Comparison of ENCODE assay signal across 1 cellular context in the genomic region with DNA sequence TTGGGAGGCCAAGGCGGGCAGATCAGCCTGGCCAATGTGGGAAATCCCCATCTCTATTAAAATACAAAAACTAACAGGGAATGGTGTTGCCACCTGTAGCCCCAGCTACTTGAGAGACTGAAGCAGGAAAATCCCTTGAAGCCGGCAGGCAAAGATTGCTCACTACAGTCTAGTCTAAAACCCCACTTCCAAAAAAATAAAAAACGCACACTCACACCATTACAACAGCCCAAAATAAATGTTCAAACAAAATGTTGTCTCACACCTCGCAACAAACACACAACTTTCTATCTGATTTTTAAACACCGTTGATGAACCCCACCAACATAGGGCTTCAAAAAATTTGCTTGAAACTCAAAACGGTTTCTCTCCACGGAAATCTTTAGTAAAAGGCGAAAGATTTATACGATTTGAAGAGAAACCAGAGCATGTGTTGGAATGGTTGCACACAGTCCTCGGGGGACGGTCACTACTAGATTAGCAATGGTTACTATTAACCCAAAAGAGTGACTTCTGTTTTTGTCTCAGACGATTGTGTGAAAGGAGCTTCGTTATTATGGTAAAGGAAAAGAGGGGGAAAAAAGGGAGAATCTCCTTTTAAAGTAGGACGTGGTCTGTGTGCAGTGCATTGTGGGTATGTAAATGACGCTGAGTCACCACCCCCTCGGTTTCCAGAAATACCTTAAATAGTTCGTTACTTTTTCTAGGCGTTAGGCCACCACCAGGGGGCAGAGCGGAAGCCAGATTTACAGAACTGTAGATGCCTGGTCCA.
TF ChIP-seq lines count a peak whose summit lies in the region.

A gene (minus strand): TSS at position 430 of the 772 bp plus-strand sequence.

TF ChIP-seq in HEK293, 187 proteins besides CTCF, POLR2A, EP300 and RAD21 (continued from another document and continues in another):
- no peak for TF ChIP-seq ZNF311 (tag by site-specific recombination; IDR thresholded peaks at IDR 0.05; ENCODE audit: borderline replicate concordance)
- peak; percentile 59; the same call in 1 of the 2 replicates for TF ChIP-seq ZNF394 (tag by site-specific recombination; IDR thresholded peaks at IDR 0.05; ENCODE audit: borderline replicate concordance)
- TF ChIP-seq ZNF157 (tag by site-specific recombination; IDR thresholded peaks at IDR 0.05) = no peak
- TF ChIP-seq ZNF585B (tag by site-specific recombination; IDR thresholded peaks at IDR 0.05) = no peak
- TF ChIP-seq RBAK (tag by site-specific recombination; IDR thresholded peaks at IDR 0.05) = no peak
- no peak for TF ChIP-seq ZNF473 (tag by site-specific recombination; IDR thresholded peaks at IDR 0.05)
- TF ChIP-seq ZXDB (tag by site-specific recombination; IDR thresholded peaks at IDR 0.05) = peak; percentile 87
- TF ChIP-seq KLF9 (tag by site-specific recombination; IDR thresholded peaks at IDR 0.05; ENCODE audit: low read depth) = no peak; the same call in 1 of the 2 replicates
- no peak; the same call in 1 of the 2 replicates for TF ChIP-seq KLF8 (tag by site-specific recombination; IDR thresholded peaks at IDR 0.05)
- no peak for TF ChIP-seq ZNF19 (tag by site-specific recombination; IDR thresholded peaks at IDR 0.05; ENCODE audit: low read depth)
- peak; percentile 81 for TF ChIP-seq ZFP37 (tag by site-specific recombination; IDR thresholded peaks at IDR 0.05)
- peak; percentile 59 for TF ChIP-seq SP7 (tag by site-specific recombination; IDR thresholded peaks at IDR 0.05)
- peak; percentile 59; the same call in 1 of the 2 replicates for TF ChIP-seq ZBTB20 (tag by site-specific recombination; IDR thresholded peaks at IDR 0.05)
- TF ChIP-seq ZIC2 (tag by site-specific recombination; IDR thresholded peaks at IDR 0.05) = no peak
- no peak for TF ChIP-seq ZNF174 (tag by site-specific recombination; IDR thresholded peaks at IDR 0.05)
- no peak for TF ChIP-seq ZNF529 (tag by site-specific recombination; IDR thresholded peaks at IDR 0.05; ENCODE audit: insufficient replicate concordance)
- TF ChIP-seq ZNF341 (tag by site-specific recombination; IDR thresholded peaks at IDR 0.05; ENCODE audit: low read depth) = peak; percentile 66
- no peak for TF ChIP-seq ZNF138 (tag by site-specific recombination; IDR thresholded peaks at IDR 0.05; ENCODE audit: borderline replicate concordance)
- TF ChIP-seq, protein P1, sequence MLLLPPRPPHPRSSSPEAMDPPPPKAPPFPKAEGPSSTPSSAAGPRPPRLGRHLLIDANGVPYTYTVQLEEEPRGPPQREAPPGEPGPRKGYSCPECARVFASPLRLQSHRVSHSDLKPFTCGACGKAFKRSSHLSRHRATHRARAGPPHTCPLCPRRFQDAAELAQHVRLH (tag by site-specific recombination; IDR thresholded peaks at IDR 0.05) = peak; percentile 26
- TF ChIP-seq, protein P2, sequence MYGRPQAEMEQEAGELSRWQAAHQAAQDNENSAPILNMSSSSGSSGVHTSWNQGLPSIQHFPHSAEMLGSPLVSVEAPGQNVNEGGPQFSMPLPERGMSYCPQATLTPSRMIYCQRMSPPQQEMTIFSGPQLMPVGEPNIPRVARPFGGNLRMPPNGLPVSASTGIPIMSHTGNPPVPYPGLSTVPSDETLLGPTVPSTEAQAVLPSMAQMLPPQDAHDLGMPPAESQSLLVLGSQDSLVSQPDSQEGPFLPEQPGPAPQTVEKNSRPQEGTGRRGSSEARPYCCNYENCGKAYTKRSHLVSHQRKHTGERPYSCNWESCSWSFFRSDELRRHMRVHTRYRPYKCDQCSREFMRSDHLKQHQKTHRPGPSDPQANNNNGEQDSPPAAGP (tag by site-specific recombination; IDR thresholded peaks at IDR 0.05) = peak; percentile 45
- no peak for TF ChIP-seq ZNF274 (IDR thresholded peaks at IDR 0.05; ENCODE audit: low read length)
- TF ChIP-seq ZNF274 (tag by site-specific recombination; IDR thresholded peaks at IDR 0.05; ENCODE audit: borderline replicate concordance) = no peak
- TF ChIP-seq ZNF544 (tag by site-specific recombination; IDR thresholded peaks at IDR 0.05) = no peak
- TF ChIP-seq ZNF747 (tag by site-specific recombination; IDR thresholded peaks at IDR 0.05) = no peak
- TF ChIP-seq ZNF791 (tag by site-specific recombination; IDR thresholded peaks at IDR 0.05) = no peak
- TF ChIP-seq ZFP41 (tag by site-specific recombination; IDR thresholded peaks at IDR 0.05; ENCODE audit: borderline replicate concordance) = no peak
- TF ChIP-seq, protein P3, sequence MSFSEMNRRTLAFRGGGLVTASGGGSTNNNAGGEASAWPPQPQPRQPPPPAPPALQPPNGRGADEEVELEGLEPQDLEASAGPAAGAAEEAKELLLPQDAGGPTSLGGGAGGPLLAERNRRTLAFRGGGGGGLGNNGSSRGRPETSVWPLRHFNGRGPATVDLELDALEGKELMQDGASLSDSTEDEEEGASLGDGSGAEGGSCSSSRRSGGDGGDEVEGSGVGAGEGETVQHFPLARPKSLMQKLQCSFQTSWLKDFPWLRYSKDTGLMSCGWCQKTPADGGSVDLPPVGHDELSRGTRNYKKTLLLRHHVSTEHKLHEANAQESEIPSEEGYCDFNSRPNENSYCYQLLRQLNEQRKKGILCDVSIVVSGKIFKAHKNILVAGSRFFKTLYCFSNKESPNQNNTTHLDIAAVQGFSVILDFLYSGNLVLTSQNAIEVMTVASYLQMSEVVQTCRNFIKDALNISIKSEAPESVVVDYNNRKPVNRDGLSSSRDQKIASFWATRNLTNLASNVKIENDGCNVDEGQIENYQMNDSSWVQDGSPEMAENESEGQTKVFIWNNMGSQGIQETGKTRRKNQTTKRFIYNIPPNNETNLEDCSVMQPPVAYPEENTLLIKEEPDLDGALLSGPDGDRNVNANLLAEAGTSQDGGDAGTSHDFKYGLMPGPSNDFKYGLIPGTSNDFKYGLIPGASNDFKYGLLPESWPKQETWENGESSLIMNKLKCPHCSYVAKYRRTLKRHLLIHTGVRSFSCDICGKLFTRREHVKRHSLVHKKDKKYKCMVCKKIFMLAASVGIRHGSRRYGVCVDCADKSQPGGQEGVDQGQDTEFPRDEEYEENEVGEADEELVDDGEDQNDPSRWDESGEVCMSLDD (tag by site-specific recombination; IDR thresholded peaks at IDR 0.05) = peak; percentile 60; the same call in 1 of the 2 replicates
- no peak for TF ChIP-seq ZNF626 (tag by site-specific recombination; IDR thresholded peaks at IDR 0.05)
- TF ChIP-seq, protein P4, sequence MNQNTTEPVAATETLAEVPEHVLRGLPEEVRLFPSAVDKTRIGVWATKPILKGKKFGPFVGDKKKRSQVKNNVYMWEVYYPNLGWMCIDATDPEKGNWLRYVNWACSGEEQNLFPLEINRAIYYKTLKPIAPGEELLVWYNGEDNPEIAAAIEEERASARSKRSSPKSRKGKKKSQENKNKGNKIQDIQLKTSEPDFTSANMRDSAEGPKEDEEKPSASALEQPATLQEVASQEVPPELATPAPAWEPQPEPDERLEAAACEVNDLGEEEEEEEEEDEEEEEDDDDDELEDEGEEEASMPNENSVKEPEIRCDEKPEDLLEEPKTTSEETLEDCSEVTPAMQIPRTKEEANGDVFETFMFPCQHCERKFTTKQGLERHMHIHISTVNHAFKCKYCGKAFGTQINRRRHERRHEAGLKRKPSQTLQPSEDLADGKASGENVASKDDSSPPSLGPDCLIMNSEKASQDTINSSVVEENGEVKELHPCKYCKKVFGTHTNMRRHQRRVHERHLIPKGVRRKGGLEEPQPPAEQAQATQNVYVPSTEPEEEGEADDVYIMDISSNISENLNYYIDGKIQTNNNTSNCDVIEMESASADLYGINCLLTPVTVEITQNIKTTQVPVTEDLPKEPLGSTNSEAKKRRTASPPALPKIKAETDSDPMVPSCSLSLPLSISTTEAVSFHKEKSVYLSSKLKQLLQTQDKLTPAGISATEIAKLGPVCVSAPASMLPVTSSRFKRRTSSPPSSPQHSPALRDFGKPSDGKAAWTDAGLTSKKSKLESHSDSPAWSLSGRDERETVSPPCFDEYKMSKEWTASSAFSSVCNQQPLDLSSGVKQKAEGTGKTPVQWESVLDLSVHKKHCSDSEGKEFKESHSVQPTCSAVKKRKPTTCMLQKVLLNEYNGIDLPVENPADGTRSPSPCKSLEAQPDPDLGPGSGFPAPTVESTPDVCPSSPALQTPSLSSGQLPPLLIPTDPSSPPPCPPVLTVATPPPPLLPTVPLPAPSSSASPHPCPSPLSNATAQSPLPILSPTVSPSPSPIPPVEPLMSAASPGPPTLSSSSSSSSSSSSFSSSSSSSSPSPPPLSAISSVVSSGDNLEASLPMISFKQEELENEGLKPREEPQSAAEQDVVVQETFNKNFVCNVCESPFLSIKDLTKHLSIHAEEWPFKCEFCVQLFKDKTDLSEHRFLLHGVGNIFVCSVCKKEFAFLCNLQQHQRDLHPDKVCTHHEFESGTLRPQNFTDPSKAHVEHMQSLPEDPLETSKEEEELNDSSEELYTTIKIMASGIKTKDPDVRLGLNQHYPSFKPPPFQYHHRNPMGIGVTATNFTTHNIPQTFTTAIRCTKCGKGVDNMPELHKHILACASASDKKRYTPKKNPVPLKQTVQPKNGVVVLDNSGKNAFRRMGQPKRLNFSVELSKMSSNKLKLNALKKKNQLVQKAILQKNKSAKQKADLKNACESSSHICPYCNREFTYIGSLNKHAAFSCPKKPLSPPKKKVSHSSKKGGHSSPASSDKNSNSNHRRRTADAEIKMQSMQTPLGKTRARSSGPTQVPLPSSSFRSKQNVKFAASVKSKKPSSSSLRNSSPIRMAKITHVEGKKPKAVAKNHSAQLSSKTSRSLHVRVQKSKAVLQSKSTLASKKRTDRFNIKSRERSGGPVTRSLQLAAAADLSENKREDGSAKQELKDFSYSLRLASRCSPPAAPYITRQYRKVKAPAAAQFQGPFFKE (tag by site-specific recombination; IDR thresholded peaks at IDR 0.05; ENCODE audit: borderline replicate concordance) = no peak
- peak; percentile 82 for TF ChIP-seq TRIM28 (IDR thresholded peaks at IDR 0.05; ENCODE audit: borderline replicate concordance, low read length)
- no peak for TF ChIP-seq ZNF658 (tag by site-specific recombination; IDR thresholded peaks at IDR 0.05)
- TF ChIP-seq ZNF391 (tag by site-specific recombination; IDR thresholded peaks at IDR 0.05; ENCODE audit: borderline replicate concordance, low read depth) = peak; percentile 70; the same call in 1 of the 2 replicates
- TF ChIP-seq, protein P5, sequence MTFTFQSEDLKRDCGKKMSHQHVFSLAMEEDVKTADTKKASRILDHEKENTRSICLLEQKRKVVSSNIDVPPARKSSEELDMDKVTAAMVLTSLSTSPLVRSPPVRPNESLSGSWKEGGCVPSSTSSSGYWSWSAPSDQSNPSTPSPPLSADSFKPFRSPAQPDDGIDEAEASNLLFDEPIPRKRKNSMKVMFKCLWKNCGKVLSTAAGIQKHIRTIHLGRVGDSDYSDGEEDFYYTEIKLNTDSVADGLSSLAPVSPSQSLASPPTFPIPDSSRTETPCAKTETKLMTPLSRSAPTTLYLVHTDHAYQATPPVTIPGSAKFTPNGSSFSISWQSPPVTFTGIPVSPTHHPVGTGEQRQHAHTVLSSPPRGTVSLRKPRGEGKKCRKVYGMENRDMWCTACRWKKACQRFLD (tag by site-specific recombination; IDR thresholded peaks at IDR 0.05) = no peak
- TF ChIP-seq ZNF121 (tag by site-specific recombination; IDR thresholded peaks at IDR 0.05) = no peak
- TF ChIP-seq OSR2 (tag by site-specific recombination; IDR thresholded peaks at IDR 0.05) = peak; percentile 68
- TF ChIP-seq ZNF623 (tag by site-specific recombination; IDR thresholded peaks at IDR 0.05) = peak; percentile 10
- 0 out of 2 replicates have a peak, but pooled peaks have one; percentile 5 for TF ChIP-seq ZNF10 (tag by site-specific recombination; IDR thresholded peaks at IDR 0.05)
- TF ChIP-seq, protein P6, sequence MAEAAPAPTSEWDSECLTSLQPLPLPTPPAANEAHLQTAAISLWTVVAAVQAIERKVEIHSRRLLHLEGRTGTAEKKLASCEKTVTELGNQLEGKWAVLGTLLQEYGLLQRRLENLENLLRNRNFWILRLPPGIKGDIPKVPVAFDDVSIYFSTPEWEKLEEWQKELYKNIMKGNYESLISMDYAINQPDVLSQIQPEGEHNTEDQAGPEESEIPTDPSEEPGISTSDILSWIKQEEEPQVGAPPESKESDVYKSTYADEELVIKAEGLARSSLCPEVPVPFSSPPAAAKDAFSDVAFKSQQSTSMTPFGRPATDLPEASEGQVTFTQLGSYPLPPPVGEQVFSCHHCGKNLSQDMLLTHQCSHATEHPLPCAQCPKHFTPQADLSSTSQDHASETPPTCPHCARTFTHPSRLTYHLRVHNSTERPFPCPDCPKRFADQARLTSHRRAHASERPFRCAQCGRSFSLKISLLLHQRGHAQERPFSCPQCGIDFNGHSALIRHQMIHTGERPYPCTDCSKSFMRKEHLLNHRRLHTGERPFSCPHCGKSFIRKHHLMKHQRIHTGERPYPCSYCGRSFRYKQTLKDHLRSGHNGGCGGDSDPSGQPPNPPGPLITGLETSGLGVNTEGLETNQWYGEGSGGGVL (tag by site-specific recombination; IDR thresholded peaks at IDR 0.05) = peak; percentile 77
- no peak for TF ChIP-seq ZNF140 (tag by site-specific recombination; IDR thresholded peaks at IDR 0.05)
- TF ChIP-seq OVOL3 (tag by site-specific recombination; IDR thresholded peaks at IDR 0.05) = peak; percentile 18; the same call in 1 of the 2 replicates
- TF ChIP-seq, protein P7, sequence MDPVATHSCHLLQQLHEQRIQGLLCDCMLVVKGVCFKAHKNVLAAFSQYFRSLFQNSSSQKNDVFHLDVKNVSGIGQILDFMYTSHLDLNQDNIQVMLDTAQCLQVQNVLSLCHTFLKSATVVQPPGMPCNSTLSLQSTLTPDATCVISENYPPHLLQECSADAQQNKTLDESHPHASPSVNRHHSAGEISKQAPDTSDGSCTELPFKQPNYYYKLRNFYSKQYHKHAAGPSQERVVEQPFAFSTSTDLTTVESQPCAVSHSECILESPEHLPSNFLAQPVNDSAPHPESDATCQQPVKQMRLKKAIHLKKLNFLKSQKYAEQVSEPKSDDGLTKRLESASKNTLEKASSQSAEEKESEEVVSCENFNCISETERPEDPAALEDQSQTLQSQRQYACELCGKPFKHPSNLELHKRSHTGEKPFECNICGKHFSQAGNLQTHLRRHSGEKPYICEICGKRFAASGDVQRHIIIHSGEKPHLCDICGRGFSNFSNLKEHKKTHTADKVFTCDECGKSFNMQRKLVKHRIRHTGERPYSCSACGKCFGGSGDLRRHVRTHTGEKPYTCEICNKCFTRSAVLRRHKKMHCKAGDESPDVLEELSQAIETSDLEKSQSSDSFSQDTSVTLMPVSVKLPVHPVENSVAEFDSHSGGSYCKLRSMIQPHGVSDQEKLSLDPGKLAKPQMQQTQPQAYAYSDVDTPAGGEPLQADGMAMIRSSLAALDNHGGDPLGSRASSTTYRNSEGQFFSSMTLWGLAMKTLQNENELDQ (tag by site-specific recombination; IDR thresholded peaks at IDR 0.05; ENCODE audit: low read depth) = no peak
